ENCODE assay signal across 8 cellular contexts in genomic region chr6:32843979-32844838, GRCh38. TPM values are rescaled to one million over a fixed set of nuclear protein-coding genes. Genes with fewer than 3 reads are reported as not detected.
DNase-seq lines count a peak whose midpoint lies in the region; ATAC-seq and TF ChIP-seq lines count a peak whose summit lies in the region.

TSS of gene PSMB8 (minus strand) at chr6:32844047. CDS start at chr6:32843996, 51 bp downstream.

- intact Hi-C loops in activated CD4-positive, alpha-beta T cell treated with anti-CD3 and anti-CD28 coated beads, Interleukin-2, amount 10 ng/mL, durations not matched to agents 24 days and 14 days (cut with micrococcal nuclease): loop anchor here (1.0 to 10.0 kb wide), 6 partner anchors 9 to 717 kb away; partner anchors contain the start of genes AGPAT1, ATF6B, B3GALT4 and HSD17B8
- intact Hi-C loops in colonic mucosa (cut with DNase I) (no loop called here), left colon (cut with DNase I, micrococcal nuclease) (no loop called here)

- DNase-seq in NCI-H526 (lab: John Stamatoyannopoulos, UW): peak; percentile 98 to 99
- DNase-seq in activated CD4-positive, alpha-beta T cell treated with anti-CD3 and anti-CD28 coated beads, Interleukin-2, amount 10 ng/mL, durations not matched to agents 24 days and 14 days: peak; percentile 99
- DNase-seq in colonic mucosa: peak; percentile 100
- DNase-seq in left colon: peak; percentile 98
- DNase-seq in stimulated activated CD4-positive, alpha-beta T cell treated with anti-CD3 and anti-CD28 coated beads, Interleukin-1b, Interleukin-23, amount 100 ng/mL, for 4 hours (ENCODE audit: low read depth in 2 of 2): peak; percentile 93 to 98

- H3K4me2 ChIP-seq in BLaER1: peak within 1 kb of the TSS; percentile 94

- H3K27me3 ChIP-seq in BLaER1 (no peaks in the 10 kb centered on the region), colonic mucosa (no peaks in the 10 kb centered on the region)

- H3K36me3 Mint-ChIP-seq in activated CD4-positive, alpha-beta T cell treated with anti-CD3 and anti-CD28 coated beads, Interleukin-2, amount 10 ng/mL, durations not matched to agents 24 days and 14 days (ENCODE audit: low read depth): peaks cover 92% of the 10 kb centered on the region

- no peaks in the 10 kb centered on the region for H4K20me1 ChIP-seq in BLaER1

- H3K9me3 ChIP-seq in BLaER1 (no peaks in the 10 kb centered on the region; the same call in 1 of the 2 replicates), colonic mucosa (no peaks in the 10 kb centered on the region)

- ATAC-seq in GM19324 (IDR thresholded peaks at IDR 0.05; ENCODE audit: low FRiP score, unreplicated experiment) (peak; percentile 71), HG03460 (IDR thresholded peaks at IDR 0.05; ENCODE audit: unreplicated experiment) (peak; percentile 69), left colon (peak; percentile 92)

- peak within 1 kb of the TSS; percentile 99 for H3K27ac Mint-ChIP-seq in activated CD4-positive, alpha-beta T cell treated with anti-CD3 and anti-CD28 coated beads, Interleukin-2, amount 10 ng/mL, durations not matched to agents 24 days and 14 days

- peaks cover 54% of the 10 kb centered on the region for H3K36me3 ChIP-seq in BLaER1
- peaks cover 9% of the 10 kb centered on the region for H3K36me3 ChIP-seq in colonic mucosa

- H3K4me1 ChIP-seq in BLaER1: peaks cover 75% of the 10 kb centered on the region
- peaks cover 14% of the 10 kb centered on the region for H3K4me1 ChIP-seq in colonic mucosa

- H3K27ac ChIP-seq in BLaER1 (peak within 1 kb of the TSS; percentile 97), colonic mucosa (peak within 1 kb of the TSS; percentile 97)

- peaks cover 73% of the 10 kb centered on the region for H3K4me1 Mint-ChIP-seq in activated CD4-positive, alpha-beta T cell treated with anti-CD3 and anti-CD28 coated beads, Interleukin-2, amount 10 ng/mL, durations not matched to agents 24 days and 14 days

- no peaks in the 10 kb centered on the region for H3K27me3 Mint-ChIP-seq in activated CD4-positive, alpha-beta T cell treated with anti-CD3 and anti-CD28 coated beads, Interleukin-2, amount 10 ng/mL, durations not matched to agents 24 days and 14 days

- H3K9ac ChIP-seq in BLaER1: peak within 1 kb of the TSS; percentile 92
- peak within 1 kb of the TSS; percentile 98 to 99 for H3K9ac ChIP-seq in colonic mucosa (ENCODE audit: low read depth in 2 of 2, low read length in 2 of 2)

- H3K9me3 Mint-ChIP-seq in activated CD4-positive, alpha-beta T cell treated with anti-CD3 and anti-CD28 coated beads, Interleukin-2, amount 10 ng/mL, durations not matched to agents 24 days and 14 days: no peaks in the 10 kb centered on the region

- H3K4me3 ChIP-seq in BLaER1: peak within 1 kb of the TSS; percentile 83
- H3K4me3 ChIP-seq in colonic mucosa: peak within 1 kb of the TSS; percentile 77

- no peak for TF ChIP-seq CTCF in colonic mucosa (IDR thresholded peaks at IDR 0.05)

- peak within 1 kb of the TSS; percentile 99 for H3K4me3 Mint-ChIP-seq in activated CD4-positive, alpha-beta T cell treated with anti-CD3 and anti-CD28 coated beads, Interleukin-2, amount 10 ng/mL, durations not matched to agents 24 days and 14 days

RNA-seq across cellular contexts. Expression of gene PSMB8, which starts in this region (rescaled TPM):
- 342 and 353 TPM in 2 replicates for total RNA-seq in activated CD4-positive, alpha-beta T cell treated with anti-CD3 and anti-CD28 coated beads, Interleukin-2, amount 10 ng/mL, durations not matched to agents 24 days and 14 days
- 100 to 1,000 TPM; 152 to 154 TPM for total RNA-seq in colonic mucosa
- 100 to 1,000 TPM; 110 to 168 TPM for total RNA-seq in left colon

Comparison
In these comparisons a context has a peak if more than half of its experiments do, and no peak if none do; other contexts are left out.
1. Peak in every context shown above with its lines: DNase-seq, ATAC-seq, H3K4me3 ChIP-seq and H3K27ac ChIP-seq.